ENCODE assay signal across 8 cellular contexts in genomic region chr16:3023669-3024478, GRCh38. TPM values are rescaled to one million over a fixed set of nuclear protein-coding genes. Genes with fewer than 3 reads are reported as not detected.
DNase-seq lines count a peak whose midpoint lies in the region; ATAC-seq and TF ChIP-seq lines count a peak whose summit lies in the region.

HCFC1R1 (minus strand) TSS chr16:3023942; CDS start chr16:3023941, 1 bp downstream.
THOC6 (plus strand) TSS chr16:3024035; CDS start chr16:3024327, 292 bp downstream.

- H3K9me3 Mint-ChIP-seq in CD14-positive monocyte, result peaks cover 0 to 10% (median 1%) of the 10 kb centered on the region in 7 donors

- H3K4me3 Mint-ChIP-seq in CD14-positive monocyte, result peak within 1 kb of the TSS; percentile 88 to 96

- no peak for TF ChIP-seq CTCF in CD14-positive monocyte (IDR thresholded peaks at IDR 0.05)
- no peak for TF ChIP-seq CTCF in left lung (IDR thresholded peaks at IDR 0.05)

- peaks cover 15 to 20% (median 16%) of the 10 kb centered on the region in 3 donors for H3K27me3 Mint-ChIP-seq in CD14-positive monocyte (ENCODE audit: low read depth in 3 of 3)

- H3K4me1 Mint-ChIP-seq in CD14-positive monocyte, result peaks cover 54% of the 10 kb centered on the region

- DNase-seq in CD14-positive monocyte (ENCODE audit: low spot score) (peak; percentile 95), NCI-H748 treated with DMSO at 0.1 percent for 48 hours (lab: John Stamatoyannopoulos, UW) (peak; percentile 74), cortex of kidney (lab: John Stamatoyannopoulos, UW) (peak; percentile 61), left lung (peak; percentile 98 to 99)
- peak; percentile 95 for DNase-seq in activated CD4-positive, alpha-beta T cell treated with anti-CD3 and anti-CD28 coated beads, Interleukin-2, amount 50 U/mL, for 1 hour
- DNase-seq in stimulated activated CD4-positive, alpha-beta T cell treated with anti-CD3 and anti-CD28 coated beads, Interleukin-2, amount 100 ng/mL, for 4 hours (ENCODE audit: low read depth), result peak; percentile 95

- H3K27me3 ChIP-seq in left lung, result peaks cover under 1 to 9% of the 10 kb centered on the region in 2 donors

- H3K4me3 ChIP-seq in left lung, result peak within 1 kb of the TSS; percentile 61 to 83

- peak; percentile 76 for ATAC-seq in GM19395 (IDR thresholded peaks at IDR 0.05; ENCODE audit: unreplicated experiment)
- peak; percentile 47 for ATAC-seq in HG03558 (IDR thresholded peaks at IDR 0.05; ENCODE audit: extremely low read depth, unreplicated experiment)
- ATAC-seq in left lung, result peak; percentile 68

- H3K36me3 ChIP-seq in left lung, result peaks cover 0 to 26% of the 10 kb centered on the region in 2 donors

- H3K4me1 ChIP-seq in left lung, result peaks cover 32 to 64% of the 10 kb centered on the region in 2 donors

- intact Hi-C loops in CD14-positive monocyte (cut with micrococcal nuclease) (loop anchor here (2.0 to 10.0 kb wide), 5 partner anchors 17 to 1248 kb away; partner anchors contain the start of genes ELOB (in 1 of the 2), PAQR4 (in 1 of the 2) and TFAP4 (in 1 of the 2)), left lung (cut with DNase I) (no loop called here)

- no peaks in the 10 kb centered on the region for H3K9me3 ChIP-seq in left lung

- H3K36me3 Mint-ChIP-seq in CD14-positive monocyte, result peaks cover 19 to 24% of the 10 kb centered on the region in 2 donors

- peak within 1 kb of the TSS; percentile 94 to 97 for H3K27ac ChIP-seq in left lung

- peak within 1 kb of the TSS; percentile 87 to 99 (median 95) for H3K27ac Mint-ChIP-seq in CD14-positive monocyte

RNA-seq across cellular contexts. Expression of gene HCFC1R1, which starts in this region (rescaled TPM):
- 10 to 100 TPM; 16.7 to 19.9 TPM for polyA plus RNA-seq in CD14-positive monocyte
- total RNA-seq in left lung, result 10 to 100 TPM; 45.4 to 66.6 TPM

RNA-seq across cellular contexts. Expression of gene THOC6, which starts in this region (rescaled TPM):
- polyA plus RNA-seq in CD14-positive monocyte, result 10 to 100 TPM; 42.4 to 57.7 TPM
- 10 to 100 TPM; 24.0 to 38.7 TPM for total RNA-seq in left lung

Comparison
In these comparisons a context has a peak if more than half of its experiments do, and no peak if none do; other contexts are left out.
1. Peak in every context shown above with its lines: DNase-seq, ATAC-seq, H3K4me3 ChIP-seq and H3K27ac ChIP-seq.
2. intact Hi-C loops: an anchor here in CD14-positive monocyte (2.0 to 10.0 kb wide); none called in left lung.